In genomic region chr1:230986976-230987375, GRCh38 we compare ENCODE assay signal across 15 cellular contexts. TPM values are rescaled to one million over a fixed set of nuclear protein-coding genes. Genes with fewer than 3 reads are reported as not detected.
DNase-seq lines count a peak whose midpoint lies in the region; ATAC-seq, FAIRE-seq and TF ChIP-seq lines count a peak whose summit lies in the region.
"Had no signal": no experiment of that assay in that cellular context is flagged by ENCODE, and none has a peak within 500 bp of the region (broad histone marks: within the 10 kb centered on the region; RNA-seq: fewer than 3 reads in every experiment).

No MANE protein-coding gene starts in this region.

- in situ Hi-C loops in transverse colon (cut with MboI; ENCODE audit: low pct_ligation_motif_present in 1 of 4, low pct_unique_long_range_greater_than_20kb in 1 of 4, low sequenced_read_pairs in 3 of 4): no loop called here

- no peaks in the 10 kb centered on the region for H3K9me3 ChIP-seq in SJCRH30 (replicated peaks)
- no peaks in the 10 kb centered on the region for H3K9me3 ChIP-seq in transverse colon
- H3K9me3 ChIP-seq: psoas muscle had no signal

- TF ChIP-seq CTCF in bronchial epithelial cell (IDR thresholded peaks at IDR 0.05; ENCODE audit: insufficient read depth, low read length, severe bottlenecking) (no peak), transverse colon (IDR thresholded peaks at IDR 0.05) (no peak)

- H3K4me3 ChIP-seq in bronchial epithelial cell (ENCODE audit: low read depth, low read length) (no peak overlapping the region), SJCRH30 (no peak overlapping the region), transverse colon (no peak overlapping the region)
- H3K4me3 ChIP-seq: psoas muscle had no signal

- WGBS in transverse colon (ENCODE audit: low coverage in 1 of 2), 2 donors: 70 to 77% methylated on average over 2 to 7 of the region's 7 CpGs

- ATAC-seq in GM18909 (IDR thresholded peaks at IDR 0.05; ENCODE audit: poor library complexity, unreplicated experiment): no peak
- ATAC-seq: activated naive CD4-positive, alpha-beta T cell treated with anti-CD3 and anti-CD28 coated beads, Interleukin-2, amount 50 U/mL, for 72 hours; psoas muscle had no signal

- peak; percentile 81 for DNase-seq in AG08395 (ENCODE audit: low spot score)
- DNase-seq in HTR-8/SVneo (ENCODE audit: insufficient read length, low spot score): peak; percentile 25
- DNase-seq in bronchial epithelial cell (ENCODE audit: low read depth): peak; percentile 44
- peak; percentile 71 to 87 for DNase-seq in lung microvascular endothelial cell (ENCODE audit: low read depth in 2 of 2)
- DNase-seq in SJCRH30: no peak
- no peak for DNase-seq in NCI-H2171 treated with DMSO at 0.1 percent for 48 hours (lab: John Stamatoyannopoulos, UW)
- DNase-seq in transverse colon: no peak
- DNase-seq: activated CD8-positive, alpha-beta memory T cell treated with anti-CD3 and anti-CD28 coated beads, Interleukin-2, amount 50 U/mL, for 4 hours; AML-193; midbrain; MV-4-11; psoas muscle had no signal

- TF ChIP-seq POLR2A in transverse colon (IDR thresholded peaks at IDR 0.05): no peak

- H3K27me3 ChIP-seq in bronchial epithelial cell (ENCODE audit: control insufficient read depth, insufficient read depth, low read length) (no peaks in the 10 kb centered on the region), SJCRH30 (no peaks in the 10 kb centered on the region), transverse colon (no peaks in the 10 kb centered on the region)

- intact Hi-C loops in transverse colon (cut with DNase I; ENCODE audit: low total_unique reads): no loop called here

- TF ChIP-seq EP300 in transverse colon (IDR thresholded peaks at IDR 0.05; ENCODE audit: low read depth): no peak

- FAIRE-seq in HTR-8/SVneo (lab: Jason Lieb, UNC): peak; percentile 78
- FAIRE-seq in bronchial epithelial cell (lab: Jason Lieb, UNC): peak; percentile 50
- FAIRE-seq: colon had no signal

- H3K36me3 ChIP-seq in bronchial epithelial cell (ENCODE audit: control insufficient read depth, insufficient read depth, low read length): peaks cover 2% of the 10 kb centered on the region
- peaks cover 22% of the 10 kb centered on the region for H3K36me3 ChIP-seq in SJCRH30
- peaks cover 0 to 19% (median 4%) of the 10 kb centered on the region in 4 donors for H3K36me3 ChIP-seq in transverse colon

- H3K27ac ChIP-seq in SJCRH30: no peak overlapping the region
- H3K27ac ChIP-seq in transverse colon: peak overlapping the region in 2 of 4 donors; percentile 77 to 80
- H3K27ac ChIP-seq: psoas muscle had no signal

- no peaks in the 10 kb centered on the region for H3K4me1 ChIP-seq in SJCRH30
- H3K4me1 ChIP-seq in transverse colon: peaks cover 3 to 50% (median 31%) of the 10 kb centered on the region in 4 donors
- H3K4me1 ChIP-seq: psoas muscle had no signal

RNA-seq across cellular contexts. Expression of gene ARV1, which starts 8.1 kb away (rescaled TPM):
- total RNA-seq in bronchial epithelial cell (4.7 and 9.0 TPM in 2 replicates), lung microvascular endothelial cell (8.5 and 9.5 TPM in 2 replicates), transverse colon (10 to 100 TPM in 2 of 4 donors, 1 to 10 TPM in 2; 7.1 to 37.3 (median 18.4) TPM)
- 33.0 and 38.6 TPM in 2 replicates for total RNA-seq in SJCRH30 (2014; rRNA removed; shearing (Covaris generic))

RNA-seq across cellular contexts. Expression of gene TTC13, which starts 8.3 kb away (rescaled TPM):
- total RNA-seq in bronchial epithelial cell (8.7 and 8.8 TPM in 2 replicates), lung microvascular endothelial cell (7.8 and 9.7 TPM in 2 replicates), transverse colon (100 to 1,000 TPM in 2 of 4 donors, 10 to 100 TPM in 2; 44.8 to 178 (median 117) TPM)
- total RNA-seq in SJCRH30 (2014; rRNA removed; shearing (Covaris generic)): 13.9 and 16.4 TPM in 2 replicates

RNA-seq across cellular contexts. Expression of gene FAM89A, which starts 53.1 kb away (rescaled TPM):
- total RNA-seq in bronchial epithelial cell: 8.6 and 10.8 TPM in 2 replicates
- 23.5 and 56.7 TPM in 2 replicates for total RNA-seq in lung microvascular endothelial cell
- total RNA-seq in SJCRH30 (2014; rRNA removed; shearing (Covaris generic)): 41.8 and 49.3 TPM in 2 replicates
- 10 to 100 TPM in 1 of 4 donors, 1 to 10 TPM in 3; 3.3 to 10.7 (median 7.8) TPM for total RNA-seq in transverse colon

Comparison
In these comparisons a context has a peak if more than half of its experiments do, and no peak if none do; other contexts are left out.
1. DNase-seq: peak in AG08395 (single experiment), HTR-8/SVneo (single experiment), bronchial epithelial cell (single experiment) and lung microvascular endothelial cell (2 of 2); none in SJCRH30 (0 of 2), NCI-H2171 treated with DMSO at 0.1 percent for 48 hours (single experiment) and transverse colon (single experiment).